ENCODE assay signal across 10 cellular contexts in the genomic region with DNA sequence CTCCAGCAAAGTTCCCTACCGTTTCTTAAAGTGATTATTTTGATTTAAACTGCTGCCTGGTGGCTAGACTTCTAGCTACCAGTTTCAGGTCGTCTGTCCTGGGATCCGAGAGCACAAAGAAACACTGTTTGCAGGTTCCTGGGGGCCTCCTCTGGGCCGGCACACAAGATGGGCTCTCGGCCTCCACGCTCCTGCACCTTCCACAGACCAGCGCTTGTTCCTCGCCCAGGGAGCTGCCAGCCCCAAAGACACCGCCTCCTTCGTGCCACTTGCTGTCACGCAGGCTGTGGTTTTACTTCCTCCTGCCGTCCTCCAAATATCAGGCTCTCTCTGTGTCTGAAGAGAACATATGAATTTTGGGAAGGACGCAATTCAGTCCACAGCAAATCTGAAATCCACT.
DNase-seq lines count a peak whose midpoint lies in the region; ATAC-seq, FAIRE-seq and TF ChIP-seq lines count a peak whose summit lies in the region.
"Had no signal": no experiment of that assay in that cellular context is flagged by ENCODE, and none has a peak within 500 bp of the region (broad histone marks: within the 10 kb centered on the region; RNA-seq: fewer than 3 reads in every experiment).

No MANE protein-coding gene starts in this region.

- no peak for TF ChIP-seq POLR2A in tibial nerve (IDR thresholded peaks at IDR 0.05)

- no peaks in the 10 kb centered on the region for H3K9me3 ChIP-seq in right atrium auricular region
- no peaks in the 10 kb centered on the region for H3K9me3 ChIP-seq in tibial nerve

- ATAC-seq in GM21825 (IDR thresholded peaks at IDR 0.05; ENCODE audit: unreplicated experiment), result no peak
- ATAC-seq in GM21786 (IDR thresholded peaks at IDR 0.05; ENCODE audit: unreplicated experiment), result no peak

- TF ChIP-seq EP300 in tibial nerve (IDR thresholded peaks at IDR 0.05), result no peak

- H3K4me3 ChIP-seq in right atrium auricular region, result peak overlapping the region in 1 of 2 donors; percentile 9
- no peak overlapping the region for H3K4me3 ChIP-seq in tibial nerve

- no peaks in the 10 kb centered on the region for H3K27me3 ChIP-seq in right atrium auricular region
- H3K27me3 ChIP-seq in tibial nerve, result no peaks in the 10 kb centered on the region

- H3K36me3 ChIP-seq in right atrium auricular region (no peaks in the 10 kb centered on the region), tibial nerve (no peaks in the 10 kb centered on the region)

- H3K27ac ChIP-seq in right atrium auricular region (peak overlapping the region; percentile 23 to 51), tibial nerve (peak overlapping the region in 1 of 4 donors; percentile 18)

- FAIRE-seq in GM19239 (lab: Jason Lieb, UNC), result peak; percentile 26
- FAIRE-seq: HTR-8/SVneo had no signal

- H3K4me1 ChIP-seq in right atrium auricular region, result peaks cover 0 to 32% of the 10 kb centered on the region in 2 donors
- peaks cover 0 to 18% (median 0%) of the 10 kb centered on the region in 4 donors for H3K4me1 ChIP-seq in tibial nerve

- TF ChIP-seq CTCF in right atrium auricular region (IDR thresholded peaks at IDR 0.05) (no peak), tibial nerve (IDR thresholded peaks at IDR 0.05) (no peak)

- 18 to 27% methylated on average over 13 of the region's 13 CpGs for WGBS in tibial nerve, 2 donors

- intact Hi-C loops in posterior vena cava (cut with DNase I), result no loop called here

- DNase-seq in GM19239 (ENCODE audit: insufficient read length, low spot score) (no peak), RPMI7951 (ENCODE audit: low read depth) (peak; percentile 30), right atrium auricular region (ENCODE audit: low spot score) (no peak), posterior vena cava (ENCODE audit: low spot score) (peak; percentile 75), kidney tubule cell (ENCODE audit: low spot score) (no peak), tibial nerve (ENCODE audit: low spot score in 2 of 2) (no peak)
- DNase-seq: NCI-H2171 treated with DMSO at 0.1 percent for 48 hours had no signal

Comparison
In these comparisons a context has a peak if more than half of its experiments do, and no peak if none do; other contexts are left out.
1. DNase-seq: peak in RPMI7951 (single experiment) and posterior vena cava (single experiment); none in GM19239 (single experiment), right atrium auricular region (single experiment), kidney tubule cell (single experiment) and tibial nerve (0 of 2).